Comparison of ENCODE assay signal across 10 cellular contexts in genomic region chr11:2951235-2952110, GRCh38. TPM values are rescaled to one million over a fixed set of nuclear protein-coding genes. Genes with fewer than 3 reads are reported as not detected.
DNase-seq lines count a peak whose midpoint lies in the region; ATAC-seq and TF ChIP-seq lines count a peak whose summit lies in the region.
"Had no signal": no experiment of that assay in that cellular context is flagged by ENCODE, and none has a peak within 500 bp of the region (broad histone marks: within the 10 kb centered on the region; RNA-seq: fewer than 3 reads in every experiment).

No MANE protein-coding gene starts in this region.

- H3K4me3 ChIP-seq in GM23248, result no peak overlapping the region
- peak overlapping the region in 1 of 2 donors; percentile 11 for H3K4me3 ChIP-seq in neuronal stem cell (ENCODE audit: low read length in 2 of 2)

- in situ Hi-C loops in GM23248 (cut with MboI), result no loop called here

- H3K4me1 Mint-ChIP-seq in chondrocyte (ENCODE audit: low read depth) (peaks cover 58% of the 10 kb centered on the region), Calu3 (ENCODE audit: low read depth, unreplicated experiment) (peaks cover 35% of the 10 kb centered on the region)

- H4K20me1 ChIP-seq in GM23248 (ENCODE audit: insufficient read depth), result no peaks in the 10 kb centered on the region

- H3K23ac ChIP-seq in neuronal stem cell (ENCODE audit: low read depth, low read length, poor library complexity), result no peak overlapping the region

- H3K4me2 ChIP-seq in GM23248 (ENCODE audit: unreplicated experiment) (peak overlapping the region; percentile 33), neuronal stem cell (ENCODE audit: insufficient read depth, low read length, poor library complexity, severe bottlenecking) (no peak overlapping the region)

- no peak overlapping the region for H3K14ac ChIP-seq in neuronal stem cell (ENCODE audit: low read length)

- H3K9me3 Mint-ChIP-seq in chondrocyte (ENCODE audit: low read depth), result no peaks in the 10 kb centered on the region
- no peaks in the 10 kb centered on the region for H3K9me3 Mint-ChIP-seq in Calu3 (ENCODE audit: low read depth, unreplicated experiment)
- H3K9me3 Mint-ChIP-seq: neural crest cell had no signal

- H3K79me2 ChIP-seq in GM23248 (ENCODE audit: insufficient read depth), result peaks cover 36% of the 10 kb centered on the region; the same call in 1 of the 2 replicates

- no peak for ATAC-seq in HG02798 (IDR thresholded peaks at IDR 0.05; ENCODE audit: poor library complexity, unreplicated experiment)
- no peak for ATAC-seq in GM21515 (IDR thresholded peaks at IDR 0.05; ENCODE audit: unreplicated experiment)

- no peaks in the 10 kb centered on the region for H3K27me3 ChIP-seq in GM23248 (replicated peaks; ENCODE audit: insufficient read depth)
- peaks cover 0 to 2% (median 0%) of the 10 kb centered on the region in 3 experiments for H3K27me3 ChIP-seq in neuronal stem cell (ENCODE audit: control insufficient read depth in 3 of 3, insufficient read depth in 3 of 3, low read depth in 1 of 3, low read length in 3 of 3)

- no peaks in the 10 kb centered on the region for H3K9me2 ChIP-seq in GM23248 (ENCODE audit: insufficient read depth)

- H2BK12ac ChIP-seq in neuronal stem cell (ENCODE audit: low read length), result no peak overlapping the region

- no peak overlapping the region for H4K8ac ChIP-seq in neuronal stem cell (ENCODE audit: low read depth, low read length)

- peak overlapping the region; percentile 89 for H3K27ac Mint-ChIP-seq in chondrocyte (ENCODE audit: unreplicated experiment)
- no peak overlapping the region for H3K27ac Mint-ChIP-seq in Calu3 (ENCODE audit: unreplicated experiment)

- H3K4me1 ChIP-seq in GM23248 (ENCODE audit: insufficient read depth) (peaks cover 22% of the 10 kb centered on the region), neuronal stem cell (ENCODE audit: control insufficient read depth in 2 of 2, insufficient read depth in 1 of 2, low read depth in 1 of 2, low read length in 2 of 2) (peaks cover 0 to 5% of the 10 kb centered on the region in 2 donors)

- H3K18ac ChIP-seq in neuronal stem cell (ENCODE audit: low read length), result no peak overlapping the region

- H3K27ac ChIP-seq in GM23248 (peak overlapping the region; percentile 44), neuronal stem cell (replicated peaks; ENCODE audit: low read length) (no peak overlapping the region)
- H3K27ac ChIP-seq: WERI-Rb-1 had no signal

- peaks cover 40% of the 10 kb centered on the region for H3F3A ChIP-seq in GM23248 (ENCODE audit: insufficient read depth)

- CTCF ChIA-PET in Calu3 (lab: Charles Lee), result no interaction called here

- no peak overlapping the region for H3K4ac ChIP-seq in neuronal stem cell (ENCODE audit: low read length)

- no peaks in the 10 kb centered on the region for H3K27me3 Mint-ChIP-seq in chondrocyte (ENCODE audit: low read depth)
- no peaks in the 10 kb centered on the region for H3K27me3 Mint-ChIP-seq in Calu3 (ENCODE audit: unreplicated experiment)

- intact Hi-C loops in Calu3 (cut with micrococcal nuclease; ENCODE audit: unreplicated experiment), result no loop called here

- H3K36me3 ChIP-seq in GM23248 (ENCODE audit: low read depth) (peaks cover 30% of the 10 kb centered on the region; the same call in 1 of the 2 replicates), neuronal stem cell (replicated peaks in 1 of 2; ENCODE audit: control insufficient read depth in 2 of 2, insufficient read depth in 2 of 2, low read length in 2 of 2) (peaks cover 55 to 100% of the 10 kb centered on the region in 2 donors)

- TF ChIP-seq CTCF in chondrocyte (IDR thresholded peaks at IDR 0.05), result no peak
- TF ChIP-seq CTCF in Calu3 (IDR thresholded peaks at IDR 0.05; ENCODE audit: unreplicated experiment), result no peak

- H2BK15ac ChIP-seq in neuronal stem cell (ENCODE audit: low read length), result no peak overlapping the region

- no peaks in the 10 kb centered on the region for H3K79me1 ChIP-seq in neuronal stem cell (ENCODE audit: low read depth, low read length)

- BruUV-seq in Calu3 (replicated peaks; lab: Mats Ljungman, UMichigan), result no TSS peak

- no peak overlapping the region for H2AK5ac ChIP-seq in neuronal stem cell (ENCODE audit: low read depth, low read length)

- no peak overlapping the region for H4K91ac ChIP-seq in neuronal stem cell (ENCODE audit: low read depth, low read length, poor library complexity)

- no peak overlapping the region for H2AFZ ChIP-seq in GM23248
- H2AFZ ChIP-seq in neuronal stem cell (ENCODE audit: low read length), result no peak overlapping the region

- H3K9ac ChIP-seq in GM23248 (no peak overlapping the region), neuronal stem cell (ENCODE audit: low read depth, low read length, poor library complexity) (peak overlapping the region; percentile 56)

- H3K9me3 ChIP-seq in GM23248 (ENCODE audit: low read depth) (no peaks in the 10 kb centered on the region), neuronal stem cell (replicated peaks in 1 of 2; ENCODE audit: control insufficient read depth in 2 of 2, insufficient read depth in 1 of 2, low read depth in 1 of 2, low read length in 2 of 2) (no peaks in the 10 kb centered on the region)

- 60 to 62% methylated on average over 9 of the region's 9 CpGs for WGBS in GM23248 (ENCODE audit: low coverage in 1 of 2, low lambda C conversion rate in 2 of 2, missing lambda C conversion rate in 2 of 2), 2 experiments
- no CpG with 5 or more reads among the region's 9 CpGs for WGBS in neuronal stem cell (ENCODE audit: extremely low coverage in 2 of 2, insufficient read length in 2 of 2, insufficient replicate concordance in 1 of 2), 2 donors

- peaks cover 41% of the 10 kb centered on the region for H3K36me3 Mint-ChIP-seq in chondrocyte (ENCODE audit: low read depth)
- peaks cover 71% of the 10 kb centered on the region for H3K36me3 Mint-ChIP-seq in Calu3 (ENCODE audit: insufficient read depth, unreplicated experiment)

- H3K4me3 Mint-ChIP-seq in chondrocyte (ENCODE audit: unreplicated experiment), result peak overlapping the region; percentile 31
- H3K4me3 Mint-ChIP-seq in Calu3 (ENCODE audit: low read depth, unreplicated experiment), result no peak overlapping the region
- H3K4me3 Mint-ChIP-seq: neural crest cell had no signal

- no peak overlapping the region for H2BK5ac ChIP-seq in neuronal stem cell (ENCODE audit: low read length)

- DNase-seq in GM23248, result peak; percentile 75
- DNase-seq in RPMI7951 (ENCODE audit: low read depth), result peak; percentile 91
- no peak for DNase-seq in chondrocyte (ENCODE audit: low spot score)
- no peak for DNase-seq in neuronal stem cell (ENCODE audit: low spot score)
- DNase-seq in Calu3, result no peak
- DNase-seq: Kasumi-1, WERI-Rb-1 had no signal

- no peak overlapping the region for H2BK120ac ChIP-seq in neuronal stem cell (ENCODE audit: low read depth, low read length)

RNA-seq across cellular contexts. Expression of gene PHLDA2, which starts 22.3 kb away (rescaled TPM):
- total RNA-seq in GM23248 (2014; rRNA removed; shearing (Covaris generic)), result 11.7 and 16.8 TPM in 2 replicates
- polyA plus RNA-seq in GM23248 (2016; fragmentation: Nextera tagmentation; extraction: Ambion mirVana), result 64.4 and 66.0 TPM in 2 replicates
- total RNA-seq in RPMI7951 (2014; rRNA removed; shearing (Covaris generic)), result 26.9 and 28.0 TPM in 2 replicates
- total RNA-seq in chondrocyte (63.9 to 69.0 TPM (median 64.4 TPM) in 3 replicates), Calu3 (2022) (111 and 142 TPM in 2 replicates)
- 6.3 TPM for polyA plus RNA-seq in neuronal stem cell (2013, experiment 1 of 2)
- polyA plus RNA-seq in neuronal stem cell (2013, experiment 2 of 2), result 6.8 TPM

RNA-seq across cellular contexts. Expression of gene NAP1L4, which starts 40.7 kb away (rescaled TPM):
- 57.4 and 68.8 TPM in 2 replicates for total RNA-seq in GM23248 (2014; rRNA removed; shearing (Covaris generic))
- polyA plus RNA-seq in GM23248 (2016; fragmentation: Nextera tagmentation; extraction: Ambion mirVana), result 121 and 122 TPM in 2 replicates
- 81.1 and 90.2 TPM in 2 replicates for total RNA-seq in RPMI7951 (2014; rRNA removed; shearing (Covaris generic))
- total RNA-seq in chondrocyte, result 83.5 to 135 TPM (median 89.5 TPM) in 3 replicates
- 113 TPM for polyA plus RNA-seq in neuronal stem cell (2013, experiment 1 of 2)
- 107 TPM for polyA plus RNA-seq in neuronal stem cell (2013, experiment 2 of 2)
- total RNA-seq in Calu3 (2022), result 140 and 150 TPM in 2 replicates

Comparison
In these comparisons a context has a peak if more than half of its experiments do, and no peak if none do; other contexts are left out.
1. DNase-seq: peak in GM23248 (single experiment) and RPMI7951 (single experiment); none in chondrocyte (single experiment), neuronal stem cell (single experiment) and Calu3 (single experiment).